ENCODE assay signal across 12 cellular contexts in genomic region chr18:213505-213904, GRCh38.
"Had no signal": no experiment of that assay in that cellular context is flagged by ENCODE, and none has a peak within 500 bp of the region (broad histone marks: within the 10 kb centered on the region; RNA-seq: fewer than 3 reads in every experiment).

No MANE protein-coding gene starts in this region.

- DNase-seq: activated CD4-positive, alpha-beta T cell treated with anti-CD3 and anti-CD28 coated beads, Interleukin-2, amount 50 U/mL, for 4 hours; activated gamma-delta T cell treated with Interleukin-2 at 50 U/mL for 16 hours; activated T-cell treated with anti-CD3 and anti-CD28 coated beads, Interleukin-2, amount 50 U/mL, for 72 hours; erythroblast; immature natural killer cell; left colon; stimulated activated CD4-positive, alpha-beta T cell treated with anti-CD3 and anti-CD28 coated beads, Interleukin-2, amount 100 ng/mL, for 48 hours had no signal

- H3K27ac ChIP-seq: ascending aorta, tibial nerve, vagina had no signal

- H3K4me3 ChIP-seq: ascending aorta, tibial nerve, vagina had no signal

- H3K4me1 ChIP-seq: ascending aorta, tibial nerve, vagina had no signal

- H3K27me3 ChIP-seq: ascending aorta, tibial nerve, vagina had no signal

- H3K4me3 Mint-ChIP-seq: activated T-cell treated with anti-CD3 and anti-CD28 coated beads, Interleukin-2, amount 50 U/mL, for 72 hours; immature natural killer cell; nephron; T-helper 1 cell treated with Interleukin-12 subunit alpha and Interleukin-12 subunit beta and Interleukin-4 antibody, amounts not matched to agents 30 μg/mL and 1 μg/mL, for 36 hours had no signal

- H3K9me3 ChIP-seq: ascending aorta, tibial nerve, vagina had no signal

- ATAC-seq: activated T-cell treated with anti-CD3 and anti-CD28 coated beads, Interleukin-2, amount 50 U/mL, for 72 hours; left colon had no signal

- H3K4me1 Mint-ChIP-seq: nephron had no signal

- H3K9me3 Mint-ChIP-seq: activated T-cell treated with anti-CD3 and anti-CD28 coated beads, Interleukin-2, amount 50 U/mL, for 72 hours; immature natural killer cell; nephron; T-helper 1 cell treated with Interleukin-12 subunit alpha and Interleukin-12 subunit beta and Interleukin-4 antibody, amounts not matched to agents 30 μg/mL and 1 μg/mL, for 36 hours had no signal

- H3K27ac Mint-ChIP-seq: activated T-cell treated with anti-CD3 and anti-CD28 coated beads, Interleukin-2, amount 50 U/mL, for 72 hours; nephron; T-helper 1 cell treated with Interleukin-12 subunit alpha and Interleukin-12 subunit beta and Interleukin-4 antibody, amounts not matched to agents 30 μg/mL and 1 μg/mL, for 36 hours had no signal
